21 cellular contexts compared by ENCODE assay signal in the genomic region with DNA sequence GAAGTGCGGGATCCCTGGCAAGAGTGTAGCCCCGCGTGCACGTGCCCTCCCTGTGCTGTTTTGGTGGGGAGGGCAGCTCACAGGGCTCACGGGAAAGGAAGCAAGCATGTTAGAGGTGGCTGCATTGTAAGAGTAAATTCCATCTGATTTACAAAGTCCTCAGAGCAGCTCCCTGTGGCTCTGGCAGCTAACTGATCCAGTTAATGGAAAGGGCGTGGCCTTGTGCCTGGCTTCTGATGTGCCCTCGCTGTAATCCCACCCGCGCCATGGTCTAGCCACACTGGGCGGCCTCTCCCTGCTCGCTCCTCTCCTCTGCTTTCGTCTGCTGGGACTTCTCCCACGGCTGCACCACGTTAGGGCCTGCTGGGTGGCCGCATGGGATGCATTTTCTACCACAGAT.
DNase-seq lines count a peak whose midpoint lies in the region; ATAC-seq and TF ChIP-seq lines count a peak whose summit lies in the region.
"Had no signal": no experiment of that assay in that cellular context is flagged by ENCODE, and none has a peak within 500 bp of the region (broad histone marks: within the 10 kb centered on the region; RNA-seq: fewer than 3 reads in every experiment).

No MANE protein-coding gene starts in this region.

- no peak overlapping the region for H2BK5ac ChIP-seq in H9 (ENCODE audit: insufficient read length, low read length)

- no peaks in the 10 kb centered on the region for H3K23me2 ChIP-seq in H9 (ENCODE audit: insufficient read length, low read depth, low read length, poor library complexity, severe bottlenecking)

- H3K79me2 ChIP-seq in H9 (ENCODE audit: insufficient read depth, low read length) = no peaks in the 10 kb centered on the region

- no peak overlapping the region for H4K8ac ChIP-seq in H9 (replicated peaks; ENCODE audit: insufficient read length, low read depth, low read length)

- H2BK20ac ChIP-seq in H9 (ENCODE audit: low read depth, low read length, poor library complexity, severe bottlenecking) = no peak overlapping the region

- no peak overlapping the region for H3K4me3 ChIP-seq in BLaER1 treated with 17β-estradiol and CSF1 and Interleukin-3, amounts not matched to agents 10 nM and 100 nM
- no peak overlapping the region for H3K4me3 ChIP-seq in endodermal cell (ENCODE audit: low read length)
- H3K4me3 ChIP-seq: HAP-1 had no signal

- H3K23ac ChIP-seq in H9 (ENCODE audit: insufficient read length, low read depth, low read length) = no peak overlapping the region

- H4K5ac ChIP-seq in H9 (ENCODE audit: insufficient read length, low read depth, low read length) = no peak overlapping the region

- H3K4me3 Mint-ChIP-seq in H9 = no peak overlapping the region
- no peak overlapping the region for H3K4me3 Mint-ChIP-seq in endodermal cell
- H3K4me3 Mint-ChIP-seq: CD4-positive, alpha-beta T cell had no signal

- H3K4me2 ChIP-seq in BLaER1 treated with 17β-estradiol and CSF1 and Interleukin-3, amounts not matched to agents 10 nM and 100 nM = peak overlapping the region; percentile 32 to 80 (median 68); a peak in 20 of 22 replicates
- H3K4me2 ChIP-seq in H9 (ENCODE audit: insufficient read depth, insufficient read length, low read length) = no peak overlapping the region
- H3K4me2 ChIP-seq: SK-N-SH had no signal

- no peak overlapping the region for H2BK15ac ChIP-seq in H9 (ENCODE audit: low read depth, low read length)

- peak overlapping the region; percentile 5; the same call in 1 of the 2 replicates for H3K14ac ChIP-seq in H9 (ENCODE audit: insufficient read depth, low read length)

- H3K4me1 Mint-ChIP-seq in H9 = peaks cover 28 to 29% of the 10 kb centered on the region in 2 experiments
- peaks cover 4% of the 10 kb centered on the region for H3K4me1 Mint-ChIP-seq in endodermal cell

- no peaks in the 10 kb centered on the region for H4K20me1 ChIP-seq in BLaER1 treated with 17β-estradiol and CSF1 and Interleukin-3, amounts not matched to agents 10 nM and 100 nM
- H4K20me1 ChIP-seq in H9 (ENCODE audit: control insufficient read depth, insufficient read depth, insufficient read length) = no peaks in the 10 kb centered on the region

- no peaks in the 10 kb centered on the region for H3K79me1 ChIP-seq in H9 (ENCODE audit: insufficient read depth, low read depth, low read length, poor library complexity, severe bottlenecking)

- H2BK120ac ChIP-seq in H9 (ENCODE audit: low read depth, low read length, poor library complexity, severe bottlenecking) = no peak overlapping the region

- H3K4ac ChIP-seq in H9 (ENCODE audit: low read depth, low read length) = no peak overlapping the region

- no peaks in the 10 kb centered on the region for H3K27me3 ChIP-seq in BLaER1 treated with 17β-estradiol and CSF1 and Interleukin-3, amounts not matched to agents 10 nM and 100 nM
- no peaks in the 10 kb centered on the region for H3K27me3 ChIP-seq in H9 (ENCODE audit: insufficient read depth, low read length)
- no peaks in the 10 kb centered on the region for H3K27me3 ChIP-seq in endodermal cell (ENCODE audit: control insufficient read depth, insufficient read depth, low read length, poor library complexity, severe bottlenecking)
- H3K27me3 ChIP-seq: BE2C had no signal

- peaks cover 1% of the 10 kb centered on the region for H3K27me3 Mint-ChIP-seq in H9 (ENCODE audit: low read depth)
- H3K27me3 Mint-ChIP-seq in endodermal cell (ENCODE audit: insufficient read depth) = peaks cover 2% of the 10 kb centered on the region
- H3K27me3 Mint-ChIP-seq: CD4-positive, alpha-beta T cell had no signal

- H4K91ac ChIP-seq in H9 (ENCODE audit: insufficient read length, low read depth, low read length) = no peak overlapping the region

- DNase-seq in H9 (peak; percentile 40), endodermal cell (peak; percentile 56), mesenteric fat pad (ENCODE audit: low spot score) (peak; percentile 43)
- no peak for DNase-seq in activated effector memory CD4-positive, alpha-beta T cell treated with anti-CD3 and anti-CD28 coated beads, Interleukin-2, amount 50 U/mL, for 16 hours
- DNase-seq: BE2C; CD4-positive, alpha-beta T cell; COR-L47; DMS79; KG1; NCI-H1092; NCI-H1436; NCI-H187 treated with DMSO at 0.1 percent for 48 hours; NCI-H446; NCI-H69; SIG-M5; SK-N-SH had no signal

- H3K27ac Mint-ChIP-seq in H9 (peak overlapping the region in 1 of 3 experiments; percentile 95; a peak in 3 of 7 replicates), endodermal cell (peak overlapping the region; percentile 61)
- H3K27ac Mint-ChIP-seq: CD4-positive, alpha-beta T cell had no signal

- ATAC-seq in HG03095 (IDR thresholded peaks at IDR 0.05; ENCODE audit: unreplicated experiment) = no peak
- ATAC-seq in HG02759 (IDR thresholded peaks at IDR 0.05; ENCODE audit: unreplicated experiment) = no peak
- ATAC-seq: Panc1 had no signal

- no peak overlapping the region for H3K18ac ChIP-seq in H9 (ENCODE audit: insufficient read length, low read depth, low read length)

- peaks cover 0 to 12% (median 0%) of the 10 kb centered on the region in 11 experiments; a peak in 5 of 22 replicates for H3K9me3 ChIP-seq in BLaER1 treated with 17β-estradiol and CSF1 and Interleukin-3, amounts not matched to agents 10 nM and 100 nM (replicated peaks in 1 of 11)
- no peaks in the 10 kb centered on the region for H3K9me3 ChIP-seq in H9 (ENCODE audit: control insufficient read depth, low read depth, low read length)
- no peaks in the 10 kb centered on the region for H3K9me3 ChIP-seq in endodermal cell (ENCODE audit: control insufficient read depth, low read length)
- H3K9me3 ChIP-seq: BE2C, HAP-1, SK-N-SH had no signal

- H3K9me3 Mint-ChIP-seq in H9 (peaks cover 0 to 7% of the 10 kb centered on the region in 2 experiments; a peak in 4 of 5 replicates), endodermal cell (no peaks in the 10 kb centered on the region)
- H3K9me3 Mint-ChIP-seq: CD4-positive, alpha-beta T cell had no signal

- no peak overlapping the region for H2BK12ac ChIP-seq in H9 (ENCODE audit: insufficient read length, low read depth, low read length)

- H3K36me3 ChIP-seq in BLaER1 treated with 17β-estradiol and CSF1 and Interleukin-3, amounts not matched to agents 10 nM and 100 nM = no peaks in the 10 kb centered on the region
- H3K36me3 ChIP-seq in endodermal cell (ENCODE audit: control insufficient read depth, insufficient read depth, low read length) = no peaks in the 10 kb centered on the region
- H3K36me3 ChIP-seq: BE2C, HAP-1 had no signal

- peak overlapping the region in 3 of 11 experiments; percentile 22 to 34 (median 31); a peak in 2 of 22 replicates for H3K9ac ChIP-seq in BLaER1 treated with 17β-estradiol and CSF1 and Interleukin-3, amounts not matched to agents 10 nM and 100 nM
- H3K9ac ChIP-seq in H9 (ENCODE audit: extremely low read depth, insufficient read length, low read length) (no peak overlapping the region), endodermal cell (ENCODE audit: extremely low read depth, low read length, poor library complexity, severe bottlenecking) (no peak overlapping the region)
- H3K9ac ChIP-seq: SK-N-SH had no signal

- H3K36me3 Mint-ChIP-seq in H9 (ENCODE audit: insufficient read depth in 1 of 3, low read depth in 3 of 3) (peaks cover 0 to 4% (median 3%) of the 10 kb centered on the region in 3 experiments; a peak in 3 of 7 replicates), endodermal cell (ENCODE audit: low read depth) (no peaks in the 10 kb centered on the region)

- TF ChIP-seq CTCF in H9 (conservative IDR thresholded peaks at IDR 0.05) = no peak
- no peak for TF ChIP-seq CTCF in endodermal cell (conservative IDR thresholded peaks at IDR 0.05)

- H2AFZ ChIP-seq in H9 (ENCODE audit: low read length) = no peak overlapping the region

- WGBS in H9 (ENCODE audit: extremely low coverage, insufficient read length, low lambda C conversion rate) = no CpG with 5 or more reads among the region's 15 CpGs
- 76 to 78% methylated on average over 6 to 15 of the region's 15 CpGs for WGBS in endodermal cell (ENCODE audit: insufficient coverage in 1 of 2, insufficient read length in 1 of 2), 2 experiments

- no peak overlapping the region for H3K56ac ChIP-seq in H9 (ENCODE audit: insufficient read length, low read depth, low read length)

- no peak overlapping the region for H3T11ph ChIP-seq in H9 (ENCODE audit: low read length)

- H3K27ac ChIP-seq in BLaER1 treated with 17β-estradiol and CSF1 and Interleukin-3, amounts not matched to agents 10 nM and 100 nM = peak overlapping the region in 5 of 11 experiments; percentile 29 to 72 (median 66); a peak in 9 of 22 replicates
- H3K27ac ChIP-seq in H9 (ENCODE audit: insufficient read length, low read depth, low read length) = no peak overlapping the region
- no peak overlapping the region for H3K27ac ChIP-seq in endodermal cell (ENCODE audit: low read depth, low read length)

- peaks cover 27 to 58% (median 51%) of the 10 kb centered on the region in 10 experiments for H3K4me1 ChIP-seq in BLaER1 treated with 17β-estradiol and CSF1 and Interleukin-3, amounts not matched to agents 10 nM and 100 nM
- H3K4me1 ChIP-seq in H9 (ENCODE audit: insufficient read depth, low read length) = peaks cover 15% of the 10 kb centered on the region
- no peaks in the 10 kb centered on the region for H3K4me1 ChIP-seq in endodermal cell (ENCODE audit: control insufficient read depth, insufficient read depth, low read length)
- H3K4me1 ChIP-seq: BE2C, HAP-1 had no signal

- no peak overlapping the region for H2AK5ac ChIP-seq in H9 (ENCODE audit: insufficient read length, low read length)
